Comparison of ENCODE assay signal across 1 cellular context in the genomic region with DNA sequence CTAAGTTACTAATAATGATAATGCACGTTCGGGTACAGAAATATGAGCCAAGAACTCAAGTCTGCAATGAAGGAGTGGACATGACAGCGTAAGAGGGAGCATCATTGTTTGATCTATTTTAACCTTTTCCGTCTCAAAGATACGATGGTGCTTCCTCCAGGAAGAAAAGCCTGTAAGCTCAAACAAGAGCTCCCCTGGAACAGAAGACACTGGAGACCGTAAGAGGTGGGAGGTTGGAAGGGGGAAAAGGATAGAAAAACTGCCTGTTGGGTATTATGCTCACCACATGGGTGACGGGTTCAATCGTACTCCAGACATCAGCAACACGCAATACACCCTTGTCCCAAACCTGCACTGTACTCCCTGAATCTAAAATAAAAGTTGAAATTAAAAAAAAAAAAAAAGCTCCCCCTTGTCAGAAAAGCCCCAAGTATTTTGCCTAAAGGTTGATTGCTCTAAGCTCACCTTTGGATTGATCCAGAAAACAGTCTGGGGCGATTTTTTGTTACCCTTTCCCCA.
TF ChIP-seq lines count a peak whose summit lies in the region.

No MANE protein-coding gene starts in this region.

TF ChIP-seq in H1, 55 proteins besides CTCF, POLR2A, EP300 and RAD21 (continued from another document):
- TF ChIP-seq, protein P1, sequence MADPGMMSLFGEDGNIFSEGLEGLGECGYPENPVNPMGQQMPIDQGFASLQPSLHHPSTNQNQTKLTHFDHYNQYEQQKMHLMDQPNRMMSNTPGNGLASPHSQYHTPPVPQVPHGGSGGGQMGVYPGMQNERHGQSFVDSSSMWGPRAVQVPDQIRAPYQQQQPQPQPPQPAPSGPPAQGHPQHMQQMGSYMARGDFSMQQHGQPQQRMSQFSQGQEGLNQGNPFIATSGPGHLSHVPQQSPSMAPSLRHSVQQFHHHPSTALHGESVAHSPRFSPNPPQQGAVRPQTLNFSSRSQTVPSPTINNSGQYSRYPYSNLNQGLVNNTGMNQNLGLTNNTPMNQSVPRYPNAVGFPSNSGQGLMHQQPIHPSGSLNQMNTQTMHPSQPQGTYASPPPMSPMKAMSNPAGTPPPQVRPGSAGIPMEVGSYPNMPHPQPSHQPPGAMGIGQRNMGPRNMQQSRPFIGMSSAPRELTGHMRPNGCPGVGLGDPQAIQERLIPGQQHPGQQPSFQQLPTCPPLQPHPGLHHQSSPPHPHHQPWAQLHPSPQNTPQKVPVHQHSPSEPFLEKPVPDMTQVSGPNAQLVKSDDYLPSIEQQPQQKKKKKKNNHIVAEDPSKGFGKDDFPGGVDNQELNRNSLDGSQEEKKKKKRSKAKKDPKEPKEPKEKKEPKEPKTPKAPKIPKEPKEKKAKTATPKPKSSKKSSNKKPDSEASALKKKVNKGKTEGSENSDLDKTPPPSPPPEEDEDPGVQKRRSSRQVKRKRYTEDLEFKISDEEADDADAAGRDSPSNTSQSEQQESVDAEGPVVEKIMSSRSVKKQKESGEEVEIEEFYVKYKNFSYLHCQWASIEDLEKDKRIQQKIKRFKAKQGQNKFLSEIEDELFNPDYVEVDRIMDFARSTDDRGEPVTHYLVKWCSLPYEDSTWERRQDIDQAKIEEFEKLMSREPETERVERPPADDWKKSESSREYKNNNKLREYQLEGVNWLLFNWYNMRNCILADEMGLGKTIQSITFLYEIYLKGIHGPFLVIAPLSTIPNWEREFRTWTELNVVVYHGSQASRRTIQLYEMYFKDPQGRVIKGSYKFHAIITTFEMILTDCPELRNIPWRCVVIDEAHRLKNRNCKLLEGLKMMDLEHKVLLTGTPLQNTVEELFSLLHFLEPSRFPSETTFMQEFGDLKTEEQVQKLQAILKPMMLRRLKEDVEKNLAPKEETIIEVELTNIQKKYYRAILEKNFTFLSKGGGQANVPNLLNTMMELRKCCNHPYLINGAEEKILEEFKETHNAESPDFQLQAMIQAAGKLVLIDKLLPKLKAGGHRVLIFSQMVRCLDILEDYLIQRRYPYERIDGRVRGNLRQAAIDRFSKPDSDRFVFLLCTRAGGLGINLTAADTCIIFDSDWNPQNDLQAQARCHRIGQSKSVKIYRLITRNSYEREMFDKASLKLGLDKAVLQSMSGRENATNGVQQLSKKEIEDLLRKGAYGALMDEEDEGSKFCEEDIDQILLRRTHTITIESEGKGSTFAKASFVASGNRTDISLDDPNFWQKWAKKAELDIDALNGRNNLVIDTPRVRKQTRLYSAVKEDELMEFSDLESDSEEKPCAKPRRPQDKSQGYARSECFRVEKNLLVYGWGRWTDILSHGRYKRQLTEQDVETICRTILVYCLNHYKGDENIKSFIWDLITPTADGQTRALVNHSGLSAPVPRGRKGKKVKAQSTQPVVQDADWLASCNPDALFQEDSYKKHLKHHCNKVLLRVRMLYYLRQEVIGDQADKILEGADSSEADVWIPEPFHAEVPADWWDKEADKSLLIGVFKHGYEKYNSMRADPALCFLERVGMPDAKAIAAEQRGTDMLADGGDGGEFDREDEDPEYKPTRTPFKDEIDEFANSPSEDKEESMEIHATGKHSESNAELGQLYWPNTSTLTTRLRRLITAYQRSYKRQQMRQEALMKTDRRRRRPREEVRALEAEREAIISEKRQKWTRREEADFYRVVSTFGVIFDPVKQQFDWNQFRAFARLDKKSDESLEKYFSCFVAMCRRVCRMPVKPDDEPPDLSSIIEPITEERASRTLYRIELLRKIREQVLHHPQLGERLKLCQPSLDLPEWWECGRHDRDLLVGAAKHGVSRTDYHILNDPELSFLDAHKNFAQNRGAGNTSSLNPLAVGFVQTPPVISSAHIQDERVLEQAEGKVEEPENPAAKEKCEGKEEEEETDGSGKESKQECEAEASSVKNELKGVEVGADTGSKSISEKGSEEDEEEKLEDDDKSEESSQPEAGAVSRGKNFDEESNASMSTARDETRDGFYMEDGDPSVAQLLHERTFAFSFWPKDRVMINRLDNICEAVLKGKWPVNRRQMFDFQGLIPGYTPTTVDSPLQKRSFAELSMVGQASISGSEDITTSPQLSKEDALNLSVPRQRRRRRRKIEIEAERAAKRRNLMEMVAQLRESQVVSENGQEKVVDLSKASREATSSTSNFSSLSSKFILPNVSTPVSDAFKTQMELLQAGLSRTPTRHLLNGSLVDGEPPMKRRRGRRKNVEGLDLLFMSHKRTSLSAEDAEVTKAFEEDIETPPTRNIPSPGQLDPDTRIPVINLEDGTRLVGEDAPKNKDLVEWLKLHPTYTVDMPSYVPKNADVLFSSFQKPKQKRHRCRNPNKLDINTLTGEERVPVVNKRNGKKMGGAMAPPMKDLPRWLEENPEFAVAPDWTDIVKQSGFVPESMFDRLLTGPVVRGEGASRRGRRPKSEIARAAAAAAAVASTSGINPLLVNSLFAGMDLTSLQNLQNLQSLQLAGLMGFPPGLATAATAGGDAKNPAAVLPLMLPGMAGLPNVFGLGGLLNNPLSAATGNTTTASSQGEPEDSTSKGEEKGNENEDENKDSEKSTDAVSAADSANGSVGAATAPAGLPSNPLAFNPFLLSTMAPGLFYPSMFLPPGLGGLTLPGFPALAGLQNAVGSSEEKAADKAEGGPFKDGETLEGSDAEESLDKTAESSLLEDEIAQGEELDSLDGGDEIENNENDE (IDR thresholded peaks at IDR 0.05; ENCODE audit: insufficient replicate concordance, low read length), result no peak
- TF ChIP-seq BACH1 (IDR thresholded peaks at IDR 0.05; ENCODE audit: low read length) (no peak), MAFK (IDR thresholded peaks at IDR 0.05; ENCODE audit: low read depth, low read length) (no peak), FOSL1 (IDR thresholded peaks at IDR 0.05; ENCODE audit: insufficient read depth, low read depth, low read length) (no peak), TAF7 (optimal IDR thresholded peaks at IDR 0.05; ENCODE audit: borderline replicate concordance, low read depth, low read length) (no peak), SIRT6 (IDR thresholded peaks at IDR 0.05; ENCODE audit: low read length) (no peak), PHF8 (conservative IDR thresholded peaks at IDR 0.05; ENCODE audit: low read depth, low read length) (no peak), TAF1 (IDR thresholded peaks at IDR 0.05; ENCODE audit: low read depth, low read length) (no peak), TBP (IDR thresholded peaks at IDR 0.05; ENCODE audit: low read depth, low read length) (no peak), CEBPB (IDR thresholded peaks at IDR 0.05; ENCODE audit: low read depth, low read length) (no peak)
- TF ChIP-seq, protein P2, sequence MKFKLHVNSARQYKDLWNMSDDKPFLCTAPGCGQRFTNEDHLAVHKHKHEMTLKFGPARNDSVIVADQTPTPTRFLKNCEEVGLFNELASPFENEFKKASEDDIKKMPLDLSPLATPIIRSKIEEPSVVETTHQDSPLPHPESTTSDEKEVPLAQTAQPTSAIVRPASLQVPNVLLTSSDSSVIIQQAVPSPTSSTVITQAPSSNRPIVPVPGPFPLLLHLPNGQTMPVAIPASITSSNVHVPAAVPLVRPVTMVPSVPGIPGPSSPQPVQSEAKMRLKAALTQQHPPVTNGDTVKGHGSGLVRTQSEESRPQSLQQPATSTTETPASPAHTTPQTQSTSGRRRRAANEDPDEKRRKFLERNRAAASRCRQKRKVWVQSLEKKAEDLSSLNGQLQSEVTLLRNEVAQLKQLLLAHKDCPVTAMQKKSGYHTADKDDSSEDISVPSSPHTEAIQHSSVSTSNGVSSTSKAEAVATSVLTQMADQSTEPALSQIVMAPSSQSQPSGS (IDR thresholded peaks at IDR 0.05; ENCODE audit: low read length), result no peak
